ENCODE assay signal across 8 cellular contexts in the genomic region with DNA sequence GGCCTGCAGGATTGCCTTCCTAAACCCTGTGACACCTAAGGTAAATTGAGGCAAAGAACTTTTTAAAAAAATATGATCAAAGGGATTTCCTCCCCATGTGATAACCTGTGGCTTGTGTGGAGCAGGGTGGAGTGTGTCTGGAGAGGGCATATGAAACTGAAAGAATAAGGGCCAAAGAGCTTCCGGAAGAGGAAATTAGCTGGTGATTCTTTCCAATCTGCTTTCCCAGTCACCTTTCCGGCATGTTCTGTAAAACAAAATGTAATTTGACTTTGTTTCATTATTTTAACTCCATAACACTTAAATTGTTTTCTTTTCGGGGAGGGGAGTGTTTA. TPM values are rescaled to one million over a fixed set of nuclear protein-coding genes. Genes with fewer than 3 reads are reported as not detected.
DNase-seq lines count a peak whose midpoint lies in the region; ATAC-seq and TF ChIP-seq lines count a peak whose summit lies in the region.

No MANE protein-coding gene starts in this region.

- H3K4me1 ChIP-seq in endodermal cell (ENCODE audit: control insufficient read depth, insufficient read depth, low read length) (no peaks in the 10 kb centered on the region), mucosa of stomach (ENCODE audit: control insufficient read depth, insufficient read depth, low read length) (no peaks in the 10 kb centered on the region)

- peaks cover 66% of the 10 kb centered on the region for H3K9me3 Mint-ChIP-seq in endodermal cell

- peak overlapping the region; percentile 88 for H3K9ac ChIP-seq in SK-N-MC (ENCODE audit: insufficient read length)
- H3K9ac ChIP-seq in endodermal cell (ENCODE audit: extremely low read depth, low read length, poor library complexity, severe bottlenecking) = peak overlapping the region; percentile 84
- H3K9ac ChIP-seq in mucosa of stomach (ENCODE audit: low read length) = peak overlapping the region; percentile 96

- H3K4me1 Mint-ChIP-seq in endodermal cell = peaks cover 9% of the 10 kb centered on the region

- H3K36me3 ChIP-seq in SK-N-MC (ENCODE audit: insufficient read depth, low read length) (no peaks in the 10 kb centered on the region; the same call in 1 of the 2 replicates), endodermal cell (ENCODE audit: control insufficient read depth, insufficient read depth, low read length) (peaks cover 15% of the 10 kb centered on the region), mucosa of stomach (ENCODE audit: control insufficient read depth, insufficient read depth, low read length) (no peaks in the 10 kb centered on the region)

- H3K27me3 ChIP-seq in endodermal cell (ENCODE audit: control insufficient read depth, insufficient read depth, low read length, poor library complexity, severe bottlenecking) (no peaks in the 10 kb centered on the region), mucosa of stomach (ENCODE audit: control insufficient read depth, insufficient read depth, low read length) (no peaks in the 10 kb centered on the region)

- ATAC-seq in GM19467 (IDR thresholded peaks at IDR 0.05; ENCODE audit: unreplicated experiment) = peak; percentile 34
- peak; percentile 57 for ATAC-seq in HG03460 (IDR thresholded peaks at IDR 0.05; ENCODE audit: unreplicated experiment)

- H3K27me3 Mint-ChIP-seq in endodermal cell (ENCODE audit: insufficient read depth) = no peaks in the 10 kb centered on the region

- WGBS in endodermal cell (ENCODE audit: insufficient coverage in 1 of 2, insufficient read length in 1 of 2), 2 experiments = 11% methylated on average over 1 of the region's 3 CpGs; no CpG with 5 or more reads in 1 of the 2 experiments

- peak overlapping the region; percentile 91 for H3K27ac ChIP-seq in SK-N-MC
- H3K27ac ChIP-seq in endodermal cell (ENCODE audit: low read depth, low read length) = peak overlapping the region; percentile 88

- no peaks in the 10 kb centered on the region for H3K9me3 ChIP-seq in SK-N-MC (ENCODE audit: low read depth, low read length)
- peaks cover 17% of the 10 kb centered on the region for H3K9me3 ChIP-seq in endodermal cell (ENCODE audit: control insufficient read depth, low read length)
- H3K9me3 ChIP-seq in mucosa of stomach (ENCODE audit: control insufficient read depth, low read length) = no peaks in the 10 kb centered on the region

- H3K4me3 ChIP-seq in SK-N-MC (peak overlapping the region; percentile 89), endodermal cell (ENCODE audit: low read length) (peak overlapping the region; percentile 95), mucosa of stomach (ENCODE audit: low read length) (peak overlapping the region; percentile 27)

- peak overlapping the region; percentile 81 for H3K4me3 Mint-ChIP-seq in endodermal cell

- no peak for TF ChIP-seq CTCF in endodermal cell (conservative IDR thresholded peaks at IDR 0.05)

- peak overlapping the region; percentile 86 for H3K27ac Mint-ChIP-seq in endodermal cell

- H3K36me3 Mint-ChIP-seq in endodermal cell (ENCODE audit: low read depth) = peaks cover 6% of the 10 kb centered on the region

- peak; percentile 56 for DNase-seq in ELR (ENCODE audit: low read depth)
- no peak for DNase-seq in SK-N-MC (ENCODE audit: low read depth, low spot score)
- no peak for DNase-seq in endodermal cell
- no peak for DNase-seq in retina
- no peak for DNase-seq in stimulated activated CD4-positive, alpha-beta T cell treated with anti-CD3 and anti-CD28 coated beads, Interleukin-4, amount 100 ng/mL, for 24 hours

RNA-seq across cellular contexts. Expression of a gene that starts 0.6 kb away (rescaled TPM):
- total RNA-seq in endodermal cell = 10 to 100 TPM; 59.1 to 59.8 TPM
- polyA plus RNA-seq in endodermal cell (2013, experiment 1 of 2) = 21.5 TPM
- 18.1 TPM for polyA plus RNA-seq in endodermal cell (2013, experiment 2 of 2)

Comparison
In these comparisons a context has a peak if more than half of its experiments do, and no peak if none do; other contexts are left out.
1. H3K4me3 ChIP-seq: peak in every context shown above with its lines; median percentile 95 in endodermal cell; 89 in SK-N-MC; 27 in mucosa of stomach.